Comparison of ENCODE assay signal across 1 cellular context in the genomic region with DNA sequence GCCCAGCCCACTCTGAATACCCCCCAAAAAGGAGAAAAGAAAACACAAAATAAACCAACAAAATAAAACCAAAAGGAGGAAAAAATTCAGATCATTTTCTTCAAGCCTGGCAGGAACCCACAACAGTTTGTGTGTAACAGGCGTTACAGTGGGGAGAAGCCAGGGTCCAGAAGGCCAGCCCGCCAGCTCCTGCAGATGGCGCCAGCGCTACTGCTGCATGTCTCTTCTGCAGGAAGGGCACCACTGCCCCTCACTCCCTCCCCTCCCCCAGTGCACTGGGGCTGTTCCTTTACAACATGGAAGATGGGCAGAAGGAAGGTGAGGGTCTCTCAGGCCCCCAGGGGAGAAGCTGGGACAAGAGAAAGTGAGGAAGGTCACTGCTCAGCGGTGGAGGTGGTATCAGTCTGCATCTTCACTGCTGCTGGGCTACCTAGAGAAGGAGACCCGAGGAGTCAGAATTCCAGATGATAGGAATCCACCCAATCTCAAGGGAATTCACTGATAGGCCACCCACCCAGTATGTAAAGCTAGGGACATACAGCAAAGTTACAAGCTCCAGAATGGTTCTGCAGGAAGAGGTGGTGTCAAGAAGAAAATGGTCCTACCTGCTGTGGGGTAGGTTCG.
TF ChIP-seq lines count a peak whose summit lies in the region.

No MANE protein-coding gene starts in this region.

TF ChIP-seq in K562, 482 proteins besides CTCF, POLR2A, EP300 and RAD21:
- TF ChIP-seq, protein P1, sequence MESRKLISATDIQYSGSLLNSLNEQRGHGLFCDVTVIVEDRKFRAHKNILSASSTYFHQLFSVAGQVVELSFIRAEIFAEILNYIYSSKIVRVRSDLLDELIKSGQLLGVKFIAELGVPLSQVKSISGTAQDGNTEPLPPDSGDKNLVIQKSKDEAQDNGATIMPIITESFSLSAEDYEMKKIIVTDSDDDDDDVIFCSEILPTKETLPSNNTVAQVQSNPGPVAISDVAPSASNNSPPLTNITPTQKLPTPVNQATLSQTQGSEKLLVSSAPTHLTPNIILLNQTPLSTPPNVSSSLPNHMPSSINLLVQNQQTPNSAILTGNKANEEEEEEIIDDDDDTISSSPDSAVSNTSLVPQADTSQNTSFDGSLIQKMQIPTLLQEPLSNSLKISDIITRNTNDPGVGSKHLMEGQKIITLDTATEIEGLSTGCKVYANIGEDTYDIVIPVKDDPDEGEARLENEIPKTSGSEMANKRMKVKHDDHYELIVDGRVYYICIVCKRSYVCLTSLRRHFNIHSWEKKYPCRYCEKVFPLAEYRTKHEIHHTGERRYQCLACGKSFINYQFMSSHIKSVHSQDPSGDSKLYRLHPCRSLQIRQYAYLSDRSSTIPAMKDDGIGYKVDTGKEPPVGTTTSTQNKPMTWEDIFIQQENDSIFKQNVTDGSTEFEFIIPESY (CRISPR knock-in tag; IDR thresholded peaks at IDR 0.05), result peak; percentile 99
- TF ChIP-seq TARDBP (IDR thresholded peaks at IDR 0.05) (no peak), SAFB (IDR thresholded peaks at IDR 0.05; ENCODE audit: borderline replicate concordance, low read depth, low read length) (no peak), GATAD2B (IDR thresholded peaks at IDR 0.05; ENCODE audit: borderline replicate concordance) (no peak), NFYB (IDR thresholded peaks at IDR 0.05; ENCODE audit: extremely low read depth, insufficient read length) (no peak), ZBTB7A (IDR thresholded peaks at IDR 0.05; ENCODE audit: borderline replicate concordance, control insufficient read depth, low read depth, low read length) (peak; percentile 36; the same call in 1 of the 2 replicates), CREM (IDR thresholded peaks at IDR 0.05; ENCODE audit: low read depth) (0 out of 2 replicates have a peak, but pooled peaks have one; percentile 7), TAF7 (tag; IDR thresholded peaks at IDR 0.05) (no peak), PTBP1 (IDR thresholded peaks at IDR 0.05; ENCODE audit: low read depth, low read length) (no peak), BRD9 (IDR thresholded peaks at IDR 0.05; ENCODE audit: low read depth, partially characterized antibody) (no peak), POLR2B (IDR thresholded peaks at IDR 0.05; ENCODE audit: low read depth, partially characterized antibody) (no peak), HNRNPUL1 (IDR thresholded peaks at IDR 0.05; ENCODE audit: low read length) (no peak), MTA2 (IDR thresholded peaks at IDR 0.05; ENCODE audit: low read depth) (no peak), FOXK1 (CRISPR knock-in tag; IDR thresholded peaks at IDR 0.05; ENCODE audit: borderline replicate concordance) (no peak)
- TF ChIP-seq, protein P2, sequence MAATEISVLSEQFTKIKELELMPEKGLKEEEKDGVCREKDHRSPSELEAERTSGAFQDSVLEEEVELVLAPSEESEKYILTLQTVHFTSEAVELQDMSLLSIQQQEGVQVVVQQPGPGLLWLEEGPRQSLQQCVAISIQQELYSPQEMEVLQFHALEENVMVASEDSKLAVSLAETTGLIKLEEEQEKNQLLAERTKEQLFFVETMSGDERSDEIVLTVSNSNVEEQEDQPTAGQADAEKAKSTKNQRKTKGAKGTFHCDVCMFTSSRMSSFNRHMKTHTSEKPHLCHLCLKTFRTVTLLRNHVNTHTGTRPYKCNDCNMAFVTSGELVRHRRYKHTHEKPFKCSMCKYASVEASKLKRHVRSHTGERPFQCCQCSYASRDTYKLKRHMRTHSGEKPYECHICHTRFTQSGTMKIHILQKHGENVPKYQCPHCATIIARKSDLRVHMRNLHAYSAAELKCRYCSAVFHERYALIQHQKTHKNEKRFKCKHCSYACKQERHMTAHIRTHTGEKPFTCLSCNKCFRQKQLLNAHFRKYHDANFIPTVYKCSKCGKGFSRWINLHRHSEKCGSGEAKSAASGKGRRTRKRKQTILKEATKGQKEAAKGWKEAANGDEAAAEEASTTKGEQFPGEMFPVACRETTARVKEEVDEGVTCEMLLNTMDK (IDR thresholded peaks at IDR 0.05; ENCODE audit: borderline replicate concordance, insufficient read depth, low read depth, low read length, poor library complexity, severe bottlenecking), result peak; percentile 65
- TF ChIP-seq, protein P3, sequence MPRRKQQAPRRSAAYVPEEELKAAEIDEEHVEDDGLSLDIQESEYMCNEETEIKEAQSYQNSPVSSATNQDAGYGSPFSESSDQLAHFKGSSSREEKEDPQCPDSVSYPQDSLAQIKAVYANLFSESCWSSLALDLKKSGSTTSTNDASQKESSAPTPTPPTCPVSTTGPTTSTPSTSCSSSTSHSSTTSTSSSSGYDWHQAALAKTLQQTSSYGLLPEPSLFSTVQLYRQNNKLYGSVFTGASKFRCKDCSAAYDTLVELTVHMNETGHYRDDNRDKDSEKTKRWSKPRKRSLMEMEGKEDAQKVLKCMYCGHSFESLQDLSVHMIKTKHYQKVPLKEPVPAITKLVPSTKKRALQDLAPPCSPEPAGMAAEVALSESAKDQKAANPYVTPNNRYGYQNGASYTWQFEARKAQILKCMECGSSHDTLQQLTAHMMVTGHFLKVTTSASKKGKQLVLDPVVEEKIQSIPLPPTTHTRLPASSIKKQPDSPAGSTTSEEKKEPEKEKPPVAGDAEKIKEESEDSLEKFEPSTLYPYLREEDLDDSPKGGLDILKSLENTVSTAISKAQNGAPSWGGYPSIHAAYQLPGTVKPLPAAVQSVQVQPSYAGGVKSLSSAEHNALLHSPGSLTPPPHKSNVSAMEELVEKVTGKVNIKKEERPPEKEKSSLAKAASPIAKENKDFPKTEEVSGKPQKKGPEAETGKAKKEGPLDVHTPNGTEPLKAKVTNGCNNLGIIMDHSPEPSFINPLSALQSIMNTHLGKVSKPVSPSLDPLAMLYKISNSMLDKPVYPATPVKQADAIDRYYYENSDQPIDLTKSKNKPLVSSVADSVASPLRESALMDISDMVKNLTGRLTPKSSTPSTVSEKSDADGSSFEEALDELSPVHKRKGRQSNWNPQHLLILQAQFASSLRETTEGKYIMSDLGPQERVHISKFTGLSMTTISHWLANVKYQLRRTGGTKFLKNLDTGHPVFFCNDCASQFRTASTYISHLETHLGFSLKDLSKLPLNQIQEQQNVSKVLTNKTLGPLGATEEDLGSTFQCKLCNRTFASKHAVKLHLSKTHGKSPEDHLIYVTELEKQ (CRISPR knock-in tag; IDR thresholded peaks at IDR 0.05), result no peak
- TF ChIP-seq, protein P4, sequence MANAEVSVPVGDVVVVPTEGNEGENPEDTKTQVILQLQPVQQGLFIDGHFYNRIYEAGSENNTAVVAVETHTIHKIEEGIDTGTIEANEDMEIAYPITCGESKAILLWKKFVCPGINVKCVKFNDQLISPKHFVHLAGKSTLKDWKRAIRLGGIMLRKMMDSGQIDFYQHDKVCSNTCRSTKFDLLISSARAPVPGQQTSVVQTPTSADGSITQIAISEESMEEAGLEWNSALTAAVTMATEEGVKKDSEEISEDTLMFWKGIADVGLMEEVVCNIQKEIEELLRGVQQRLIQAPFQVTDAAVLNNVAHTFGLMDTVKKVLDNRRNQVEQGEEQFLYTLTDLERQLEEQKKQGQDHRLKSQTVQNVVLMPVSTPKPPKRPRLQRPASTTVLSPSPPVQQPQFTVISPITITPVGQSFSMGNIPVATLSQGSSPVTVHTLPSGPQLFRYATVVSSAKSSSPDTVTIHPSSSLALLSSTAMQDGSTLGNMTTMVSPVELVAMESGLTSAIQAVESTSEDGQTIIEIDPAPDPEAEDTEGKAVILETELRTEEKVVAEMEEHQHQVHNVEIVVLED (CRISPR knock-in tag; IDR thresholded peaks at IDR 0.05), result no peak
